13 cellular contexts compared by ENCODE assay signal in genomic region chr17:17605747-17606083, GRCh38. TPM values are rescaled to one million over a fixed set of nuclear protein-coding genes. Genes with fewer than 3 reads are reported as not detected.
DNase-seq lines count a peak whose midpoint lies in the region; ATAC-seq and TF ChIP-seq lines count a peak whose summit lies in the region.
"Had no signal": no experiment of that assay in that cellular context is flagged by ENCODE, and none has a peak within 500 bp of the region (broad histone marks: within the 10 kb centered on the region; RNA-seq: fewer than 3 reads in every experiment).

No MANE protein-coding gene starts in this region.

- peaks cover 12% of the 10 kb centered on the region for H3K4me1 ChIP-seq in suprapubic skin

- no peak overlapping the region for H3K4me3 ChIP-seq in suprapubic skin
- H3K4me3 ChIP-seq: SK-N-MC had no signal

- ATAC-seq in HG02759 (IDR thresholded peaks at IDR 0.05; ENCODE audit: unreplicated experiment), result no peak
- ATAC-seq in GM19351 (IDR thresholded peaks at IDR 0.05; ENCODE audit: unreplicated experiment), result no peak

- 56% methylated on average over 2 of the region's 2 CpGs for WGBS in suprapubic skin

- DNase-seq in NCI-H2171 treated with DMSO at 0.1 percent for 48 hours (lab: John Stamatoyannopoulos, UW) (peak; percentile 40), NCI-H2171 (lab: John Stamatoyannopoulos, UW) (no peak), RPMI8226 (peak; percentile 22), fibroblast of the conjunctiva (ENCODE audit: low read depth) (peak; percentile 8), suprapubic skin (ENCODE audit: low spot score in 2 of 2) (no peak), germinal center (ENCODE audit: low spot score) (no peak)
- DNase-seq: DMS153, mammary epithelial cell, NCI-H2029 treated with DMSO at 0.1 percent for 48 hours had no signal

- H3K27me3 ChIP-seq in suprapubic skin, result no peaks in the 10 kb centered on the region

- no peak for TF ChIP-seq POLR2A in suprapubic skin (IDR thresholded peaks at IDR 0.05)

- H3K36me3 ChIP-seq in suprapubic skin, result no peaks in the 10 kb centered on the region

- H3K9me3 ChIP-seq in suprapubic skin, result no peaks in the 10 kb centered on the region

- peak overlapping the region; percentile 50 for H3K27ac ChIP-seq in suprapubic skin
- H3K27ac ChIP-seq: HL-60, SK-N-MC had no signal

- TF ChIP-seq EP300 in suprapubic skin (IDR thresholded peaks at IDR 0.05), result no peak

- TF ChIP-seq CTCF in suprapubic skin (IDR thresholded peaks at IDR 0.05), result no peak

RNA-seq across cellular contexts. Expression of gene PEMT, which starts 14.2 kb away (rescaled TPM):
- total RNA-seq in suprapubic skin, result 10 to 100 TPM; 25.7 to 60.6 (median 50.0) TPM

Comparison
In these comparisons a context has a peak if more than half of its experiments do, and no peak if none do; other contexts are left out.
1. DNase-seq: peak in NCI-H2171 treated with DMSO at 0.1 percent for 48 hours (single experiment), RPMI8226 (single experiment) and fibroblast of the conjunctiva (single experiment); none in NCI-H2171 (single experiment), suprapubic skin (0 of 2) and germinal center (single experiment).